ENCODE assay signal across 8 cellular contexts in genomic region chr17:16428098-16428882, GRCh38. TPM values are rescaled to one million over a fixed set of nuclear protein-coding genes. Genes with fewer than 3 reads are reported as not detected.
DNase-seq lines count a peak whose midpoint lies in the region; ATAC-seq lines count a peak whose summit lies in the region.

No MANE protein-coding gene starts in this region.

- no peaks in the 10 kb centered on the region for H3K9me3 Mint-ChIP-seq in activated naive CD8-positive, alpha-beta T cell treated with anti-CD3 and anti-CD28 coated beads, Interleukin-2, amount 10 ng/mL, durations not matched to agents 7 days and 5 days

- DNase-seq in NCI-H748 (lab: John Stamatoyannopoulos, UW; ENCODE audit: unreplicated experiment), result peak; percentile 27
- DNase-seq in NCI-H748 treated with DMSO at 0.1 percent for 48 hours (lab: John Stamatoyannopoulos, UW), result no peak
- peak; percentile 64 for DNase-seq in NCI-H82 treated with DMSO at 0.1 percent for 48 hours (lab: John Stamatoyannopoulos, UW; ENCODE audit: unreplicated experiment)
- peak; percentile 58 for DNase-seq in activated naive CD8-positive, alpha-beta T cell treated with anti-CD3 and anti-CD28 coated beads, Interleukin-2, amount 10 ng/mL, durations not matched to agents 7 days and 5 days
- peak; percentile 86 for DNase-seq in islet precursor cell
- DNase-seq in stimulated activated CD8-positive, alpha-beta memory T cell treated with anti-CD3 and anti-CD28 coated beads, Interleukin-4, amount 100 ng/mL, for 48 hours, result peak; percentile 78

- peaks cover 4% of the 10 kb centered on the region for H3K4me1 Mint-ChIP-seq in activated naive CD8-positive, alpha-beta T cell treated with anti-CD3 and anti-CD28 coated beads, Interleukin-2, amount 10 ng/mL, durations not matched to agents 7 days and 5 days

- no peaks in the 10 kb centered on the region for H3K27me3 Mint-ChIP-seq in activated naive CD8-positive, alpha-beta T cell treated with anti-CD3 and anti-CD28 coated beads, Interleukin-2, amount 10 ng/mL, durations not matched to agents 7 days and 5 days

- H3K36me3 Mint-ChIP-seq in activated naive CD8-positive, alpha-beta T cell treated with anti-CD3 and anti-CD28 coated beads, Interleukin-2, amount 10 ng/mL, durations not matched to agents 7 days and 5 days, result peaks cover 12% of the 10 kb centered on the region

- ATAC-seq in activated naive CD8-positive, alpha-beta T cell treated with anti-CD3 and anti-CD28 coated beads, Interleukin-2, amount 10 ng/mL, durations not matched to agents 7 days and 5 days (ENCODE audit: low read depth), result peak; percentile 70
- ATAC-seq in GM21515 (IDR thresholded peaks at IDR 0.05; ENCODE audit: unreplicated experiment) (no peak), HG02759 (IDR thresholded peaks at IDR 0.05; ENCODE audit: unreplicated experiment) (no peak)

- no peak overlapping the region for H3K27ac Mint-ChIP-seq in activated naive CD8-positive, alpha-beta T cell treated with anti-CD3 and anti-CD28 coated beads, Interleukin-2, amount 10 ng/mL, durations not matched to agents 7 days and 5 days

- H3K4me3 Mint-ChIP-seq in activated naive CD8-positive, alpha-beta T cell treated with anti-CD3 and anti-CD28 coated beads, Interleukin-2, amount 10 ng/mL, durations not matched to agents 7 days and 5 days, result no peak overlapping the region

- POLR2A ChIA-PET in activated naive CD8-positive, alpha-beta T cell treated with anti-CD3 and anti-CD28 coated beads, Interleukin-2, amount 10 ng/mL, durations not matched to agents 7 days and 5 days (lab: Charles Lee), result interaction anchor here (0.7 to 4.0 kb wide), 5 partner anchors 8 to 48 kb away, joined by 3 to 20 read pairs (median 3); partner anchors contain the start of gene UBB

RNA-seq across cellular contexts. Expression of gene TRPV2, which starts 12.9 kb away (rescaled TPM):
- 100 to 1,000 TPM in 1 of 2 experiments, 10 to 100 TPM in 1; 97.0 to 107 TPM for total RNA-seq in activated naive CD8-positive, alpha-beta T cell treated with anti-CD3 and anti-CD28 coated beads, Interleukin-2, amount 10 ng/mL, durations not matched to agents 7 days and 5 days

RNA-seq across cellular contexts. Expression of gene UBB, which starts 47.4 kb away (rescaled TPM):
- total RNA-seq in activated naive CD8-positive, alpha-beta T cell treated with anti-CD3 and anti-CD28 coated beads, Interleukin-2, amount 10 ng/mL, durations not matched to agents 7 days and 5 days, result 1,000 to 10,000 TPM; 1,069 to 1,087 TPM
